In genomic region chr7:115511330-115511729, GRCh38 we compare ENCODE assay signal across 2 cellular contexts.
TF ChIP-seq lines count a peak whose summit lies in the region.

No MANE protein-coding gene starts in this region.

TF ChIP-seq in liver, 16 proteins besides CTCF, POLR2A, EP300 and RAD21 (continued from another document):
- TF ChIP-seq ZBTB33 (IDR thresholded peaks at IDR 0.05): no peak
- no peak for TF ChIP-seq FOXA1 (IDR thresholded peaks at IDR 0.05)
- TF ChIP-seq YY1 (IDR thresholded peaks at IDR 0.05): no peak
- no peak for TF ChIP-seq GABPA (IDR thresholded peaks at IDR 0.05 in 1 of 2, conservative IDR thresholded peaks at IDR 0.05 in 1 of 2)
- no peak for TF ChIP-seq RXRA (IDR thresholded peaks at IDR 0.05)
- TF ChIP-seq EGR1 (IDR thresholded peaks at IDR 0.05; ENCODE audit: low read depth in 2 of 2): no peak
- no peak for TF ChIP-seq FOXA2 (IDR thresholded peaks at IDR 0.05)
- TF ChIP-seq HNF4G (IDR thresholded peaks at IDR 0.05): no peak
- TF ChIP-seq NR2F2 (IDR thresholded peaks at IDR 0.05): no peak
- no peak for TF ChIP-seq REST (IDR thresholded peaks at IDR 0.05)
- TF ChIP-seq ATF3 (IDR thresholded peaks at IDR 0.05): no peak
- no peak for TF ChIP-seq MAX (IDR thresholded peaks at IDR 0.05)
- no peak for TF ChIP-seq SP1 (IDR thresholded peaks at IDR 0.05)
- TF ChIP-seq JUND (IDR thresholded peaks at IDR 0.05): no peak
- no peak for TF ChIP-seq HNF4A (conservative IDR thresholded peaks at IDR 0.05)

TF ChIP-seq in HepG2, 621 proteins besides CTCF, POLR2A, EP300 and RAD21 (continued from another document):
- TF ChIP-seq SKIL (CRISPR knock-in tag; IDR thresholded peaks at IDR 0.05; ENCODE audit: borderline replicate concordance) (no peak), ETV5 (CRISPR knock-in tag; IDR thresholded peaks at IDR 0.05; ENCODE audit: borderline replicate concordance) (no peak), PCBP1 (IDR thresholded peaks at IDR 0.05; ENCODE audit: borderline replicate concordance, low read depth, low read length) (no peak), FOXP4 (CRISPR knock-in tag; IDR thresholded peaks at IDR 0.05) (no peak), KDM6A (CRISPR knock-in tag; IDR thresholded peaks at IDR 0.05; ENCODE audit: low read depth) (no peak), ZNF501 (CRISPR knock-in tag; IDR thresholded peaks at IDR 0.05) (no peak), ZFP36L1 (CRISPR knock-in tag; IDR thresholded peaks at IDR 0.05) (no peak), ZNF574 (CRISPR knock-in tag; IDR thresholded peaks at IDR 0.05) (no peak), ZNF724P (CRISPR knock-in tag; IDR thresholded peaks at IDR 0.05; ENCODE audit: borderline replicate concordance) (no peak), SP4 (CRISPR knock-in tag; IDR thresholded peaks at IDR 0.05) (no peak), ZNF704 (CRISPR knock-in tag; IDR thresholded peaks at IDR 0.05; ENCODE audit: borderline replicate concordance) (no peak), ZBTB42 (CRISPR knock-in tag; IDR thresholded peaks at IDR 0.05) (no peak), TBX2 (CRISPR knock-in tag; IDR thresholded peaks at IDR 0.05; ENCODE audit: borderline replicate concordance) (no peak), ZNF570 (CRISPR knock-in tag; IDR thresholded peaks at IDR 0.05; ENCODE audit: borderline replicate concordance) (no peak), ARID4A (CRISPR knock-in tag; IDR thresholded peaks at IDR 0.05; ENCODE audit: borderline replicate concordance) (no peak), ARNTL (CRISPR knock-in tag; IDR thresholded peaks at IDR 0.05) (no peak)
TF ChIP-seq in HepG2: peak in this region for 0.
